Comparison of ENCODE assay signal across 20 cellular contexts in the genomic region with DNA sequence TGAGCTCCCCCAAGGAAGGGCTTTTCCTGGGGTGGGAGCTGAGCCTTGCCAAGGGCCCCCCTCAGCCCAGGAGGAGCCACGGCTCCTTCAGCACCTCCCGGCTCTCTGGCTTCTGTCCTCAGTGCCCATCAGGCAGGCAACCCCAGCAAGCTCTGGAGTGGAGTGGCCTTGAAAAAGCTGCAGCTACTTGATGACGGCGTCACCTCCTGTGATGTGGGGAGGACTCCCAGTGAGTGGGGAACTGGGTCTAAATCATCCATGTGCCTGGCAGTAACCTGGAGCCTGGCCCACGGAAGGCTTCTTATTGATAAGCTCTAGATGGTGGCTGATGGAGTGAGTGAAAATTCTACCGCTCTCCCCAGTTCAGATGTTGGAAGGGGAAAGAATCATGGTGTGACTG.
DNase-seq lines count a peak whose midpoint lies in the region; ATAC-seq and TF ChIP-seq lines count a peak whose summit lies in the region.
"Had no signal": no experiment of that assay in that cellular context is flagged by ENCODE, and none has a peak within 500 bp of the region (broad histone marks: within the 10 kb centered on the region; RNA-seq: fewer than 3 reads in every experiment).

No MANE protein-coding gene starts in this region.

- H2BK12ac ChIP-seq in neuronal stem cell (ENCODE audit: low read length), result no peak overlapping the region

- no peak overlapping the region for H3K14ac ChIP-seq in neuronal stem cell (ENCODE audit: low read length)

- no peak overlapping the region for H3K23ac ChIP-seq in neuronal stem cell (ENCODE audit: low read depth, low read length, poor library complexity)

- peak overlapping the region; percentile 82 to 91 for H3K27ac Mint-ChIP-seq in natural killer cell
- peak overlapping the region in 1 of 2 donors; percentile 19 for H3K27ac Mint-ChIP-seq in natural killer cell treated with Interleukin-12 subunit alpha and Interleukin-12 subunit beta and Interleukin-15 and Interleukin-18, amount 100 ng/mL, for 72 hours
- H3K27ac Mint-ChIP-seq: IgD-negative memory B cell had no signal

- no peaks in the 10 kb centered on the region for H3K9me3 Mint-ChIP-seq in natural killer cell
- no peaks in the 10 kb centered on the region for H3K9me3 Mint-ChIP-seq in natural killer cell treated with Interleukin-12 subunit alpha and Interleukin-12 subunit beta and Interleukin-15 and Interleukin-18, amount 100 ng/mL, for 72 hours
- H3K9me3 Mint-ChIP-seq: IgD-negative memory B cell had no signal

- no peak for ATAC-seq in natural killer cell
- no peak for ATAC-seq in natural killer cell treated with Interleukin-12 subunit alpha and Interleukin-12 subunit beta and Interleukin-15 and Interleukin-18, amount 100 ng/mL, for 72 hours
- ATAC-seq in HG03442 (IDR thresholded peaks at IDR 0.05; ENCODE audit: unreplicated experiment), result no peak
- ATAC-seq in GM19324 (IDR thresholded peaks at IDR 0.05; ENCODE audit: low FRiP score, unreplicated experiment), result no peak
- no peak for ATAC-seq in HG02623 (IDR thresholded peaks at IDR 0.05; ENCODE audit: unreplicated experiment)

- H3K4me1 Mint-ChIP-seq in natural killer cell, result peaks cover 20 to 32% of the 10 kb centered on the region in 2 donors
- peaks cover 11 to 21% of the 10 kb centered on the region in 2 donors for H3K4me1 Mint-ChIP-seq in natural killer cell treated with Interleukin-12 subunit alpha and Interleukin-12 subunit beta and Interleukin-15 and Interleukin-18, amount 100 ng/mL, for 72 hours (ENCODE audit: low read depth in 2 of 2)

- H3K18ac ChIP-seq in neuronal stem cell (ENCODE audit: low read length), result no peak overlapping the region

- TF ChIP-seq POLR2A in adrenal gland (IDR thresholded peaks at IDR 0.05), result no peak

- H4K8ac ChIP-seq in neuronal stem cell (ENCODE audit: low read depth, low read length), result no peak overlapping the region

- TF ChIP-seq CTCF in natural killer cell (IDR thresholded peaks at IDR 0.05) (no peak), adrenal gland (IDR thresholded peaks at IDR 0.05) (no peak)

- H2BK120ac ChIP-seq in neuronal stem cell (ENCODE audit: low read depth, low read length), result no peak overlapping the region

- no peak overlapping the region for H4K91ac ChIP-seq in neuronal stem cell (ENCODE audit: low read depth, low read length, poor library complexity)

- 45 to 57% (median 46%) methylated on average over 4 to 6 of the region's 6 CpGs for WGBS in adrenal gland, 4 donors
- no CpG with 5 or more reads among the region's 6 CpGs for WGBS in neuronal stem cell (ENCODE audit: extremely low coverage in 2 of 2, insufficient read length in 2 of 2, insufficient replicate concordance in 1 of 2), 2 donors

- H2BK15ac ChIP-seq in neuronal stem cell (ENCODE audit: low read length), result no peak overlapping the region

- H3K9ac ChIP-seq in neuronal stem cell (ENCODE audit: low read depth, low read length, poor library complexity), result no peak overlapping the region
- H3K9ac ChIP-seq: KMS-11, SK-N-SH had no signal

- H2AFZ ChIP-seq in neuronal stem cell (ENCODE audit: low read length), result no peak overlapping the region

- H3K4me1 ChIP-seq in adrenal gland (replicated peaks in 1 of 2) (no peaks in the 10 kb centered on the region), neuronal stem cell (ENCODE audit: control insufficient read depth in 2 of 2, insufficient read depth in 1 of 2, low read depth in 1 of 2, low read length in 2 of 2) (peaks cover 0 to 2% of the 10 kb centered on the region in 2 donors)

- H3K36me3 ChIP-seq in adrenal gland (replicated peaks in 1 of 2), result no peaks in the 10 kb centered on the region
- H3K36me3 ChIP-seq in neuronal stem cell (replicated peaks in 1 of 2; ENCODE audit: control insufficient read depth in 2 of 2, insufficient read depth in 2 of 2, low read length in 2 of 2), result peaks cover 0 to 23% of the 10 kb centered on the region in 2 donors

- H3K36me3 Mint-ChIP-seq in natural killer cell, result no peaks in the 10 kb centered on the region
- no peaks in the 10 kb centered on the region for H3K36me3 Mint-ChIP-seq in natural killer cell treated with Interleukin-12 subunit alpha and Interleukin-12 subunit beta and Interleukin-15 and Interleukin-18, amount 100 ng/mL, for 72 hours

- peaks cover 1% of the 10 kb centered on the region for H3K79me1 ChIP-seq in neuronal stem cell (ENCODE audit: low read depth, low read length)

- H3K4me2 ChIP-seq in neuronal stem cell (ENCODE audit: insufficient read depth, low read length, poor library complexity, severe bottlenecking), result no peak overlapping the region
- H3K4me2 ChIP-seq: KMS-11, SK-N-SH had no signal

- H3K4me3 ChIP-seq in adrenal gland (no peak overlapping the region), neuronal stem cell (ENCODE audit: low read length in 2 of 2) (no peak overlapping the region)

- H3K27ac ChIP-seq in adrenal gland, result no peak overlapping the region
- no peak overlapping the region for H3K27ac ChIP-seq in neuronal stem cell (replicated peaks; ENCODE audit: low read length)
- H3K27ac ChIP-seq: KMS-11 had no signal

- H3K4ac ChIP-seq in neuronal stem cell (ENCODE audit: low read length), result no peak overlapping the region

- peaks cover 22% of the 10 kb centered on the region for H3K27me3 ChIP-seq in adrenal gland
- peaks cover 0 to 2% (median 0%) of the 10 kb centered on the region in 3 experiments for H3K27me3 ChIP-seq in neuronal stem cell (ENCODE audit: control insufficient read depth in 3 of 3, insufficient read depth in 3 of 3, low read depth in 1 of 3, low read length in 3 of 3)

- no peak overlapping the region for H2BK5ac ChIP-seq in neuronal stem cell (ENCODE audit: low read length)

- H2AK5ac ChIP-seq in neuronal stem cell (ENCODE audit: low read depth, low read length), result peak overlapping the region; percentile 72

- peak overlapping the region; percentile 51 for H3K4me3 Mint-ChIP-seq in natural killer cell
- no peak overlapping the region for H3K4me3 Mint-ChIP-seq in natural killer cell treated with Interleukin-12 subunit alpha and Interleukin-12 subunit beta and Interleukin-15 and Interleukin-18, amount 100 ng/mL, for 72 hours

- intact Hi-C loops in natural killer cell (cut with micrococcal nuclease) (no loop called here), adrenal gland (cut with DNase I) (no loop called here)

- H3K9me3 ChIP-seq in adrenal gland (replicated peaks in 1 of 3) (no peaks in the 10 kb centered on the region), neuronal stem cell (replicated peaks in 1 of 2; ENCODE audit: control insufficient read depth in 2 of 2, insufficient read depth in 1 of 2, low read depth in 1 of 2, low read length in 2 of 2) (no peaks in the 10 kb centered on the region)
- H3K9me3 ChIP-seq: SK-N-SH had no signal

- H3K27me3 Mint-ChIP-seq in natural killer cell (ENCODE audit: low read depth in 2 of 2), result no peaks in the 10 kb centered on the region
- no peaks in the 10 kb centered on the region for H3K27me3 Mint-ChIP-seq in natural killer cell treated with Interleukin-12 subunit alpha and Interleukin-12 subunit beta and Interleukin-15 and Interleukin-18, amount 100 ng/mL, for 72 hours

- no peak for DNase-seq in natural killer cell
- no peak for DNase-seq in natural killer cell treated with Interleukin-12 subunit alpha and Interleukin-12 subunit beta and Interleukin-15 and Interleukin-18, amount 100 ng/mL, for 72 hours (ENCODE audit: low spot score)
- DNase-seq in adrenal gland, result peak in 5 of 7 donors; percentile 21 to 50 (median 25)
- DNase-seq in neuronal stem cell (ENCODE audit: low spot score), result no peak
- DNase-seq: DMS153, DND-41, NCI-H1092, NCI-H1417 treated with DMSO at 0.1 percent for 48 hours, NCI-H1694 treated with DMSO at 0.1 percent for 48 hours, NCI-H2081, NCI-H2171 treated with DMSO at 0.1 percent for 48 hours, NCI-H524, NCI-H748 treated with DMSO at 0.1 percent for 48 hours, SK-N-SH, SW 1271 had no signal

Comparison
In these comparisons a context has a peak if more than half of its experiments do, and no peak if none do; other contexts are left out.
1. DNase-seq: peak in adrenal gland (5 of 7); none in natural killer cell (single experiment), natural killer cell treated with Interleukin-12 subunit alpha and Interleukin-12 subunit beta and Interleukin-15 and Interleukin-18, amount 100 ng/mL, for 72 hours (single experiment) and neuronal stem cell (single experiment).